In the genomic region with DNA sequence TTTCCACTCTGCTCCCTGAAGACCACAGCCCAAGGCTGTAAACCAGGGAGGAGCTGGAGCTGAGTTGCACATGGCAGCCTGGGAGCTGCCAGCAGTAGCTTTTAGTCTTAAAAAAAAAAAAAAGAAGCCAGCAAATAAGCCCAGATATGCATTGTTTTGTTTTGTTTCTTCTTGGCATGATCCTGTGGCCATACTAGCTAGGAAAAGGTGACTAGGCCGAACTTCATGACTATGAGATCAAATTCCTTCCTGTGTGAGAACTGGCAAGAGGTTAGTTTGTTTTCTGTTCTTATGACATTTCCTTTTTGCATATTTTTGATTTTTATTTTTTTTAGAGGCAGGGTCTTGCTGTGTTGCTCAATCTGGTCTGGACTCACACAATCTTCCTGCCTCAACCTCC, we compare ENCODE assay signal across 26 cellular contexts.
DNase-seq lines count a peak whose midpoint lies in the region; ATAC-seq and TF ChIP-seq lines count a peak whose summit lies in the region.
"Had no signal": no experiment of that assay in that cellular context is flagged by ENCODE, and none has a peak within 500 bp of the region (broad histone marks: within the 10 kb centered on the region; RNA-seq: fewer than 3 reads in every experiment).

No MANE protein-coding gene starts in this region.

- H4K91ac ChIP-seq in IMR-90 (ENCODE audit: insufficient read depth, low read depth, low read length), result no peak overlapping the region

- POLR2A ChIA-PET in IMR-90 (lab: Charles Lee; ENCODE audit: unreplicated experiment), result no interaction called here

- CTCF ChIA-PET in IMR-90 (lab: Yijun Ruan, JAX), result interaction anchor here (0.6 kb wide), 1 partner anchor 194 kb away, joined by 5 read pairs; no protein-coding TSS in a partner anchor

- DNase-seq in AG08395 (ENCODE audit: low spot score) (peak; percentile 4), IMR-90 (peak; percentile 45), choroid plexus epithelial cell (ENCODE audit: low read depth) (peak; percentile 78), iris pigment epithelial cell (ENCODE audit: low read depth) (peak; percentile 83), right cardiac atrium (no peak), NCI-H226 (no peak), ACHN (no peak)
- no peak for DNase-seq in NK-92 treated with Interleukin-12 subunit alpha and Interleukin-12 subunit beta, amount 100 ng/mL, for 24 hours (lab: John Stamatoyannopoulos, UW)
- DNase-seq: 8988T; activated CD8-positive, alpha-beta T cell treated with anti-CD3 and anti-CD28 coated beads, Interleukin-2, amount 10 ng/mL, durations not matched to agents 7 days and 5 days; activated effector memory CD4-positive, alpha-beta T cell treated with Interleukin-2 at 50 U/mL for 16 hours; aorta; CD8-positive, alpha-beta T cell; GOT3; heart right ventricle; NCI-H1105 treated with DMSO at 0.1 percent for 48 hours; NCI-H2029 treated with DMSO at 0.1 percent for 48 hours; NCI-H446; NCI-H774; sigmoid colon; stimulated activated CD4-positive, alpha-beta T cell treated with anti-CD3 and anti-CD28 coated beads, Interleukin-15, amount 100 ng/mL, for 24 hours; stimulated activated naive CD4-positive, alpha-beta T cell had no signal

- no peak overlapping the region for H2BK20ac ChIP-seq in IMR-90 (ENCODE audit: low read depth, low read length)

- WGBS in IMR-90 (ENCODE audit: extremely low coverage in 2 of 2, insufficient read length in 1 of 2), 2 experiments, result no CpG with 5 or more reads among the region's 1 CpG
- WGBS in right cardiac atrium, result 41% methylated on average over 1 of the region's 1 CpG

- TF ChIP-seq POLR2A in IMR-90 (IDR thresholded peaks at IDR 0.05; ENCODE audit: low read depth, low read length), result no peak

- H3K9me3 ChIP-seq in IMR-90 (ENCODE audit: control insufficient read depth, insufficient read depth, low read length) (0 out of 2 replicates have a peak, but pooled peaks cover 4% of the 10 kb centered on the region), right cardiac atrium (ENCODE audit: control insufficient read depth, low read length) (no peaks in the 10 kb centered on the region)
- H3K9me3 ChIP-seq: sigmoid colon had no signal

- no peak overlapping the region for H2AK9ac ChIP-seq in IMR-90 (replicated peaks; ENCODE audit: low read depth, low read length, poor library complexity)

- BruUV-seq in IMR-90 (replicated peaks; lab: Mats Ljungman, UMichigan), result no TSS peak

- TF ChIP-seq CTCF in IMR-90 (conservative IDR thresholded peaks at IDR 0.05; ENCODE audit: low read depth, low read length), result no peak
- TF ChIP-seq CTCF in choroid plexus epithelial cell (conservative IDR thresholded peaks at IDR 0.05; ENCODE audit: low read depth, low read length), result no peak

- peak overlapping the region; percentile 5 for H2BK5ac ChIP-seq in IMR-90 (ENCODE audit: low read depth, low read length, poor library complexity, severe bottlenecking)

- intact Hi-C loops in IMR-90 (cut with micrococcal nuclease) (no loop called here), right cardiac atrium (cut with DNase I) (no loop called here)

- H2AK5ac ChIP-seq in IMR-90 (ENCODE audit: low read depth, low read length), result no peak overlapping the region

- H3K9ac ChIP-seq in IMR-90 (ENCODE audit: low read depth, low read length), result no peak overlapping the region

- no peak for TF ChIP-seq RAD21 in IMR-90 (IDR thresholded peaks at IDR 0.05; ENCODE audit: low read length)

- H3K4me3 ChIP-seq in IMR-90 (ENCODE audit: insufficient read depth, low read depth, low read length) (no peak overlapping the region), choroid plexus epithelial cell (ENCODE audit: low read depth, low read length) (no peak overlapping the region), right cardiac atrium (ENCODE audit: low read length) (no peak overlapping the region)
- H3K4me3 ChIP-seq: heart right ventricle, sigmoid colon, SK-N-MC had no signal

- peaks cover 5 to 9% of the 10 kb centered on the region in 2 experiments; a peak in 2 of 4 replicates for H3K79me1 ChIP-seq in IMR-90 (ENCODE audit: low read depth in 1 of 2, low read length in 2 of 2)

- H3K9me1 ChIP-seq in IMR-90 (ENCODE audit: insufficient read depth, low read length), result no peaks in the 10 kb centered on the region

- H4K5ac ChIP-seq in IMR-90 (ENCODE audit: low read depth, low read length), result no peak overlapping the region

- no peak overlapping the region for H3K56ac ChIP-seq in IMR-90 (ENCODE audit: extremely low read depth, insufficient read depth, low read length)

- 0 out of 2 replicates have a peak overlapping the region, but pooled peaks have one; percentile 28 for H3K4ac ChIP-seq in IMR-90 (ENCODE audit: low read depth, low read length)

- peak; percentile 11; the same call in 1 of the 2 replicates for ATAC-seq in IMR-90 (ENCODE audit: low read depth)
- no peak for ATAC-seq in right cardiac atrium
- ATAC-seq: activated CD4-positive, CD25-positive, alpha-beta regulatory T cell treated with anti-CD3 and anti-CD28 coated beads, Interleukin-2, amount 50 U/mL, for 24 hours; activated CD8-positive, alpha-beta T cell treated with anti-CD3 and anti-CD28 coated beads, Interleukin-2, amount 10 ng/mL, durations not matched to agents 7 days and 5 days; CD8-positive, alpha-beta T cell; heart right ventricle had no signal

- H4K20me1 ChIP-seq in IMR-90 (ENCODE audit: insufficient read depth, low read length), result no peaks in the 10 kb centered on the region

- in situ Hi-C loops in IMR-90 (cut with MboI; ENCODE audit: low sequenced_read_pairs), result no loop called here
- in situ Hi-C loops in ACHN (cut with HindIII; ENCODE audit: low pct_ligation_motif_present, low pct_unique_long_range_greater_than_20kb, low sequenced_read_pairs), result no loop called here

- H3K27ac ChIP-seq in IMR-90 (ENCODE audit: insufficient read depth, low read length), result no peak overlapping the region
- no peak overlapping the region for H3K27ac ChIP-seq in right cardiac atrium (ENCODE audit: low read length)
- H3K27ac ChIP-seq: epithelial cell of prostate, heart right ventricle, RWPE1, sigmoid colon, SK-N-MC had no signal

- peak overlapping the region; percentile 65; the same call in 1 of the 3 replicates for H2BK15ac ChIP-seq in IMR-90 (ENCODE audit: low read depth, low read length)

- H3K23ac ChIP-seq in IMR-90 (ENCODE audit: low read depth, low read length), result no peak overlapping the region

- H2BK120ac ChIP-seq in IMR-90 (ENCODE audit: low read depth, low read length), result no peak overlapping the region

- H3K18ac ChIP-seq in IMR-90 (ENCODE audit: low read depth, low read length), result no peak overlapping the region

- no peaks in the 10 kb centered on the region for H3K27me3 ChIP-seq in IMR-90 (ENCODE audit: control insufficient read depth, insufficient read depth, low read length)
- no peaks in the 10 kb centered on the region for H3K27me3 ChIP-seq in right cardiac atrium (ENCODE audit: control insufficient read depth, insufficient read depth)
- H3K27me3 ChIP-seq: heart right ventricle, sigmoid colon had no signal

- H4K8ac ChIP-seq in IMR-90 (ENCODE audit: low read depth in 2 of 2, low read length in 2 of 2), result peak overlapping the region in 1 of 2 experiments; percentile 43; a peak in 2 of 4 replicates

- dilution Hi-C loops in IMR-90 (cut with HindIII; ENCODE audit: low sequenced_read_pairs, unreplicated experiment), result no loop called here

- peaks cover 3% of the 10 kb centered on the region; the same call in 1 of the 2 replicates for H3K4me1 ChIP-seq in IMR-90 (ENCODE audit: control insufficient read depth, insufficient read depth, low read length)
- H3K4me1 ChIP-seq in right cardiac atrium (ENCODE audit: control insufficient read depth, insufficient read depth, low read length), result no peaks in the 10 kb centered on the region
- H3K4me1 ChIP-seq: heart right ventricle, sigmoid colon had no signal

- no peaks in the 10 kb centered on the region for H3K36me3 ChIP-seq in IMR-90 (ENCODE audit: control insufficient read depth, insufficient read depth, low read length)
- H3K36me3 ChIP-seq: heart right ventricle, sigmoid colon had no signal

- no peak overlapping the region for H2AFZ ChIP-seq in IMR-90 (replicated peaks; ENCODE audit: low read length, poor library complexity)

- H3K14ac ChIP-seq in IMR-90 (replicated peaks; ENCODE audit: low read depth, low read length), result no peak overlapping the region

- H3K4me2 ChIP-seq in IMR-90 (ENCODE audit: low read depth, low read length), result no peak overlapping the region

TF ChIP-seq in IMR-90, 13 proteins besides CTCF, POLR2A, EP300 and RAD21:
- TF ChIP-seq RFX5 (IDR thresholded peaks at IDR 0.05; ENCODE audit: low read depth, low read length), result no peak
- no peak for TF ChIP-seq MAFK (IDR thresholded peaks at IDR 0.05; ENCODE audit: low read depth, low read length)
- TF ChIP-seq SMC3 (IDR thresholded peaks at IDR 0.05; ENCODE audit: low read depth, low read length), result no peak
- TF ChIP-seq, protein P1, sequence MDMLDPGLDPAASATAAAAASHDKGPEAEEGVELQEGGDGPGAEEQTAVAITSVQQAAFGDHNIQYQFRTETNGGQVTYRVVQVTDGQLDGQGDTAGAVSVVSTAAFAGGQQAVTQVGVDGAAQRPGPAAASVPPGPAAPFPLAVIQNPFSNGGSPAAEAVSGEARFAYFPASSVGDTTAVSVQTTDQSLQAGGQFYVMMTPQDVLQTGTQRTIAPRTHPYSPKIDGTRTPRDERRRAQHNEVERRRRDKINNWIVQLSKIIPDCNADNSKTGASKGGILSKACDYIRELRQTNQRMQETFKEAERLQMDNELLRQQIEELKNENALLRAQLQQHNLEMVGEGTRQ (IDR thresholded peaks at IDR 0.05; ENCODE audit: low read depth, low read length), result no peak
- TF ChIP-seq, protein P2, sequence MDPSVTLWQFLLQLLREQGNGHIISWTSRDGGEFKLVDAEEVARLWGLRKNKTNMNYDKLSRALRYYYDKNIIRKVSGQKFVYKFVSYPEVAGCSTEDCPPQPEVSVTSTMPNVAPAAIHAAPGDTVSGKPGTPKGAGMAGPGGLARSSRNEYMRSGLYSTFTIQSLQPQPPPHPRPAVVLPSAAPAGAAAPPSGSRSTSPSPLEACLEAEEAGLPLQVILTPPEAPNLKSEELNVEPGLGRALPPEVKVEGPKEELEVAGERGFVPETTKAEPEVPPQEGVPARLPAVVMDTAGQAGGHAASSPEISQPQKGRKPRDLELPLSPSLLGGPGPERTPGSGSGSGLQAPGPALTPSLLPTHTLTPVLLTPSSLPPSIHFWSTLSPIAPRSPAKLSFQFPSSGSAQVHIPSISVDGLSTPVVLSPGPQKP (IDR thresholded peaks at IDR 0.05; ENCODE audit: borderline replicate concordance, low read depth, low read length), result no peak
- no peak for TF ChIP-seq NFE2L2 (IDR thresholded peaks at IDR 0.05; ENCODE audit: low read depth, low read length)
- TF ChIP-seq CEBPB (IDR thresholded peaks at IDR 0.05; ENCODE audit: low read depth, low read length), result no peak
- no peak for TF ChIP-seq MXI1 (IDR thresholded peaks at IDR 0.05; ENCODE audit: borderline replicate concordance, low read depth, low read length)
- TF ChIP-seq MAZ (IDR thresholded peaks at IDR 0.05; ENCODE audit: borderline replicate concordance, low read depth, low read length), result no peak
- TF ChIP-seq CHD1 (IDR thresholded peaks at IDR 0.05; ENCODE audit: low read depth, low read length), result no peak

Comparison
In these comparisons a context has a peak if more than half of its experiments do, and no peak if none do; other contexts are left out.
1. DNase-seq: peak in AG08395 (single experiment), IMR-90 (single experiment), choroid plexus epithelial cell (single experiment) and iris pigment epithelial cell (single experiment); none in right cardiac atrium (0 of 3), NK-92 treated with Interleukin-12 subunit alpha and Interleukin-12 subunit beta, amount 100 ng/mL, for 24 hours (single experiment), NCI-H226 (single experiment) and ACHN (single experiment).